Comparison of ENCODE assay signal across 8 cellular contexts in genomic region chr10:58384095-58384494, GRCh38. TPM values are rescaled to one million over a fixed set of nuclear protein-coding genes. Genes with fewer than 3 reads are reported as not detected.
DNase-seq lines count a peak whose midpoint lies in the region; ATAC-seq and TF ChIP-seq lines count a peak whose summit lies in the region.

No MANE protein-coding gene starts in this region.

- POLR2A ChIA-PET in RWPE1 (lab: Yijun Ruan, JAX; ENCODE audit: low non-redundant PET) = interaction anchor here (0.7 to 0.9 kb wide), 2 partner anchors 30 to 117 kb away, joined by 3 read pairs; partner anchors contain the start of gene IPMK

- no peaks in the 10 kb centered on the region for H3K9me3 Mint-ChIP-seq in activated T-cell treated with anti-CD3 and anti-CD28 coated beads, Interleukin-2, amount 50 U/mL, for 4 hours

- no peak for TF ChIP-seq CTCF in prostate gland (IDR thresholded peaks at IDR 0.05)
- no peak for TF ChIP-seq CTCF in RWPE1 (conservative IDR thresholded peaks at IDR 0.05; ENCODE audit: low read depth)

- peaks cover 35% of the 10 kb centered on the region for H3K4me1 Mint-ChIP-seq in activated T-cell treated with anti-CD3 and anti-CD28 coated beads, Interleukin-2, amount 50 U/mL, for 4 hours (ENCODE audit: low read depth)

- ATAC-seq in activated T-cell treated with anti-CD3 and anti-CD28 coated beads, Interleukin-2, amount 50 U/mL, for 4 hours = no peak
- ATAC-seq in HG03039 (IDR thresholded peaks at IDR 0.05; ENCODE audit: unreplicated experiment) = peak; percentile 44

- no peaks in the 10 kb centered on the region for H3K9me3 ChIP-seq in prostate gland

- no peaks in the 10 kb centered on the region for H3K4me1 ChIP-seq in prostate gland (replicated peaks)

- peak overlapping the region; percentile 100 for H3K4me3 Mint-ChIP-seq in activated T-cell treated with anti-CD3 and anti-CD28 coated beads, Interleukin-2, amount 50 U/mL, for 4 hours

- TF ChIP-seq POLR2A in erythroblast (IDR thresholded peaks at IDR 0.05; ENCODE audit: low read length) = no peak
- TF ChIP-seq POLR2A in prostate gland (IDR thresholded peaks at IDR 0.05) = no peak

- peaks cover 14% of the 10 kb centered on the region for H3K36me3 Mint-ChIP-seq in activated T-cell treated with anti-CD3 and anti-CD28 coated beads, Interleukin-2, amount 50 U/mL, for 4 hours (ENCODE audit: insufficient read depth)

- CTCF ChIA-PET in RWPE1 (lab: Yijun Ruan, JAX) = interaction anchor here (0.5 to 1.2 kb wide), 3 partner anchors 74 to 84 kb away, joined by 3 to 5 read pairs (median 3); no protein-coding TSS in a partner anchor

- intact Hi-C loops in prostate gland (cut with DNase I) = loop anchor here (10.0 kb wide), 1 partner anchor 49 kb away; the partner anchor contains the start of gene UBE2D1

- H3K4me3 ChIP-seq in prostate gland = peak overlapping the region in 1 of 2 donors; percentile 72

- 51% methylated on average over 3 of the region's 3 CpGs for WGBS in prostate gland

- H3K36me3 ChIP-seq in prostate gland = no peaks in the 10 kb centered on the region

- DNase-seq in activated T-cell treated with anti-CD3 and anti-CD28 coated beads, Interleukin-2, amount 50 U/mL, for 4 hours = no peak
- no peak for DNase-seq in activated T-cell treated with anti-CD3 and anti-CD28 coated beads, Interleukin-2, amount 50 U/mL, for 1 hour
- DNase-seq in RPMI8226 = peak; percentile 19
- peak; percentile 14 to 36 for DNase-seq in erythroblast (lab: John Stamatoyannopoulos, UW)
- no peak for DNase-seq in prostate gland (ENCODE audit: low spot score)
- no peak for DNase-seq in NCI-H748 (lab: John Stamatoyannopoulos, UW; ENCODE audit: unreplicated experiment)
- no peak for DNase-seq in RWPE1 (ENCODE audit: low spot score)

- H3K27ac ChIP-seq in prostate gland (peak overlapping the region; percentile 88 to 93), RWPE1 (no peak overlapping the region)

- no peaks in the 10 kb centered on the region for H3K27me3 ChIP-seq in prostate gland (replicated peaks; ENCODE audit: insufficient read depth)

- H3K27me3 Mint-ChIP-seq in activated T-cell treated with anti-CD3 and anti-CD28 coated beads, Interleukin-2, amount 50 U/mL, for 4 hours (ENCODE audit: low read depth) = no peaks in the 10 kb centered on the region

RNA-seq across cellular contexts. Expression of gene TFAM, which starts 1.1 kb away (rescaled TPM):
- 100 to 1,000 TPM; 136 to 157 (median 153) TPM for total RNA-seq in activated T-cell treated with anti-CD3 and anti-CD28 coated beads, Interleukin-2, amount 50 U/mL, for 4 hours
- 10 to 100 TPM; 21.0 to 24.4 TPM for total RNA-seq in prostate gland

RNA-seq across cellular contexts. Expression of gene UBE2D1, which starts 49.3 kb away (rescaled TPM):
- 10 to 100 TPM; 13.4 to 16.0 (median 15.7) TPM for total RNA-seq in activated T-cell treated with anti-CD3 and anti-CD28 coated beads, Interleukin-2, amount 50 U/mL, for 4 hours
- 10 to 100 TPM in 1 of 2 donors, 1 to 10 TPM in 1; 9.8 to 11.4 TPM for total RNA-seq in prostate gland

Comparison
In these comparisons a context has a peak if more than half of its experiments do, and no peak if none do; other contexts are left out.
1. DNase-seq: peak in RPMI8226 (single experiment) and erythroblast (2 of 2); none in activated T-cell treated with anti-CD3 and anti-CD28 coated beads, Interleukin-2, amount 50 U/mL, for 4 hours (single experiment), activated T-cell treated with anti-CD3 and anti-CD28 coated beads, Interleukin-2, amount 50 U/mL, for 1 hour (single experiment), prostate gland (single experiment), NCI-H748 (single experiment) and RWPE1 (single experiment).
2. RNA of gene TFAM, which starts 1.1 kb away (total RNA-seq): 136 to 157 TPM in activated T-cell treated with anti-CD3 and anti-CD28 coated beads, Interleukin-2, amount 50 U/mL, for 4 hours; 21.0 to 24.4 TPM in prostate gland; every median in the first group is over 4 times any median in the second.